Comparison of ENCODE assay signal across 11 cellular contexts in the genomic region with DNA sequence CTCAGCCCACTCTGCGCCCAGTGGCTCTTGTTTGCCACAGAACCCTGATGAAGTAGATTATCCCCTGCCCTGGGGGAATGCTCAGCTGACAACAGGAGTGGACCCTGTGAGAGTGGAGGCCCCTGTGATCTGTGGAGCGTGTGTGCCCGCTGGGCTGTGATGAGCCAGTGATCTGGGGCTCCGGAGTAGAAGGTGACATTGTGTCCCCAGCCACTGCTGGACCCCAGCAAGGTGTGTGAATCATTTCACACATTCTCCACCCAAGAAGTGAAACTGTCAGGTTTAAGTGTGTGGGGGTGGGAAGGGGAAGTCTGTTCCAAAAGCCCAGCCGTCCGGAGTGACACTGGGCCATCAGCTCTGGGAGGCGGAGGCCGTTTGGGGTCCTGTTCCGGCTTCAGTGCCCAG. TPM values are rescaled to one million over a fixed set of nuclear protein-coding genes. Genes with fewer than 3 reads are reported as not detected.
A peak's percentile ranks its signal among the peaks of the same experiment; 100 is the strongest.
DNase-seq lines count a peak whose midpoint lies in the region; ATAC-seq and TF ChIP-seq lines count a peak whose summit lies in the region.
"Had no signal": no experiment of that assay in that cellular context is flagged by ENCODE, and none has a peak within 500 bp of the region (broad histone marks: within the 10 kb centered on the region; RNA-seq: fewer than 3 reads in every experiment).

No MANE protein-coding gene starts in this region.

- peak overlapping the region; percentile 51 for H3K4me3 Mint-ChIP-seq in activated naive CD4-positive, alpha-beta T cell treated with anti-CD3 and anti-CD28 coated beads, Interleukin-2, amount 50 U/mL, for 24 hours
- peak overlapping the region; percentile 59 for H3K4me3 Mint-ChIP-seq in activated naive CD8-positive, alpha-beta T cell treated with anti-CD3 and anti-CD28 coated beads, Interleukin-2, amount 50 U/mL, for 24 hours
- peak overlapping the region; percentile 17 for H3K4me3 Mint-ChIP-seq in type B pancreatic cell
- H3K4me3 Mint-ChIP-seq: mesothelial cell of epicardium had no signal

- H3K36me3 ChIP-seq in psoas muscle (ENCODE audit: insufficient read depth in 1 of 2, low read depth in 1 of 2): no peaks in the 10 kb centered on the region

- H3K4me3 ChIP-seq in psoas muscle: no peak overlapping the region

- H3K27me3 Mint-ChIP-seq in activated naive CD4-positive, alpha-beta T cell treated with anti-CD3 and anti-CD28 coated beads, Interleukin-2, amount 50 U/mL, for 24 hours: no peaks in the 10 kb centered on the region
- no peaks in the 10 kb centered on the region for H3K27me3 Mint-ChIP-seq in activated naive CD8-positive, alpha-beta T cell treated with anti-CD3 and anti-CD28 coated beads, Interleukin-2, amount 50 U/mL, for 24 hours
- no peaks in the 10 kb centered on the region for H3K27me3 Mint-ChIP-seq in type B pancreatic cell

- 86 to 88% (median 86%) methylated on average over 9 of the region's 9 CpGs for WGBS in psoas muscle, 3 donors

- intact Hi-C loops in psoas muscle (cut with DNase I): no loop called here

- DNase-seq in activated naive CD4-positive, alpha-beta T cell treated with Interleukin-2 at 50 U/mL for 16 hours: no peak
- peak; percentile 27 for DNase-seq in activated naive CD8-positive, alpha-beta T cell treated with anti-CD3 and anti-CD28 coated beads, Interleukin-2, amount 50 U/mL, for 24 hours
- DNase-seq in type B pancreatic cell (ENCODE audit: extremely low spot score, unreplicated experiment): no peak
- no peak for DNase-seq in HuH-7.5 (ENCODE audit: low spot score)
- DNase-seq in psoas muscle: no peak
- DNase-seq in T-helper 9 cell: no peak
- DNase-seq: activated CD4-positive, alpha-beta T cell treated with anti-CD3 and anti-CD28 coated beads for 4 hours; NCI-H1417 treated with DMSO at 0.1 percent for 48 hours had no signal

- TF ChIP-seq CTCF in type B pancreatic cell (conservative IDR thresholded peaks at IDR 0.05) (no peak), psoas muscle (IDR thresholded peaks at IDR 0.05) (no peak)

- H3K27ac ChIP-seq in psoas muscle: no peak overlapping the region

- peak overlapping the region; percentile 35 for H3K27ac Mint-ChIP-seq in activated naive CD4-positive, alpha-beta T cell treated with anti-CD3 and anti-CD28 coated beads, Interleukin-2, amount 50 U/mL, for 24 hours
- peak overlapping the region; percentile 64 for H3K27ac Mint-ChIP-seq in activated naive CD8-positive, alpha-beta T cell treated with anti-CD3 and anti-CD28 coated beads, Interleukin-2, amount 50 U/mL, for 24 hours
- H3K27ac Mint-ChIP-seq in type B pancreatic cell: no peak overlapping the region

- peaks cover 18% of the 10 kb centered on the region for H3K4me1 ChIP-seq in psoas muscle

- H3K36me3 Mint-ChIP-seq in activated naive CD4-positive, alpha-beta T cell treated with anti-CD3 and anti-CD28 coated beads, Interleukin-2, amount 50 U/mL, for 24 hours: no peaks in the 10 kb centered on the region
- no peaks in the 10 kb centered on the region for H3K36me3 Mint-ChIP-seq in activated naive CD8-positive, alpha-beta T cell treated with anti-CD3 and anti-CD28 coated beads, Interleukin-2, amount 50 U/mL, for 24 hours (ENCODE audit: low read depth)
- peaks cover 5% of the 10 kb centered on the region for H3K36me3 Mint-ChIP-seq in type B pancreatic cell
- H3K36me3 Mint-ChIP-seq: mesothelial cell of epicardium had no signal

- H3K9me3 Mint-ChIP-seq in activated naive CD4-positive, alpha-beta T cell treated with anti-CD3 and anti-CD28 coated beads, Interleukin-2, amount 50 U/mL, for 24 hours: no peaks in the 10 kb centered on the region
- H3K9me3 Mint-ChIP-seq in activated naive CD8-positive, alpha-beta T cell treated with anti-CD3 and anti-CD28 coated beads, Interleukin-2, amount 50 U/mL, for 24 hours: no peaks in the 10 kb centered on the region
- no peaks in the 10 kb centered on the region for H3K9me3 Mint-ChIP-seq in type B pancreatic cell
- H3K9me3 Mint-ChIP-seq: mesothelial cell of epicardium had no signal

- no peaks in the 10 kb centered on the region for H3K27me3 ChIP-seq in psoas muscle (ENCODE audit: insufficient read depth in 3 of 3, low read length in 2 of 3)

- ATAC-seq in HG03095 (IDR thresholded peaks at IDR 0.05; ENCODE audit: unreplicated experiment): peak; percentile 43
- peak; percentile 66 for ATAC-seq in activated naive CD8-positive, alpha-beta T cell treated with anti-CD3 and anti-CD28 coated beads, Interleukin-2, amount 50 U/mL, for 24 hours
- ATAC-seq in psoas muscle: no peak

- no peaks in the 10 kb centered on the region for H3K9me3 ChIP-seq in psoas muscle

- H3K4me1 Mint-ChIP-seq in activated naive CD4-positive, alpha-beta T cell treated with anti-CD3 and anti-CD28 coated beads, Interleukin-2, amount 50 U/mL, for 24 hours: peaks cover 14% of the 10 kb centered on the region
- H3K4me1 Mint-ChIP-seq in activated naive CD8-positive, alpha-beta T cell treated with anti-CD3 and anti-CD28 coated beads, Interleukin-2, amount 50 U/mL, for 24 hours: peaks cover 44% of the 10 kb centered on the region
- peaks cover 21% of the 10 kb centered on the region for H3K4me1 Mint-ChIP-seq in type B pancreatic cell (ENCODE audit: unreplicated experiment)

RNA-seq across cellular contexts. Expression of gene GRAMD4, which starts 33.1 kb away (rescaled TPM):
- total RNA-seq in type B pancreatic cell (ENCODE audit: low replicate concordance) (56.4 and 80.9 TPM in 2 replicates), psoas muscle (10 to 100 TPM; 17.8 to 39.3 (median 36.9) TPM)
- polyA plus RNA-seq in psoas muscle: 10 to 100 TPM; 11.3 to 16.6 (median 11.3) TPM

RNA-seq across cellular contexts. Expression of gene CELSR1, which starts 49.6 kb away (rescaled TPM):
- total RNA-seq in type B pancreatic cell (ENCODE audit: low replicate concordance) (27.8 and 67.1 TPM in 2 replicates), psoas muscle (under 1 TPM; 0.10 to 0.39 (median 0.20) TPM)
- under 1 TPM; 0.09 to 0.18 (median 0.18) TPM for polyA plus RNA-seq in psoas muscle

Comparison
In these comparisons a context has a peak if more than half of its experiments do, and no peak if none do; other contexts are left out.
1. ATAC-seq: peak in HG03095 (single experiment) and activated naive CD8-positive, alpha-beta T cell treated with anti-CD3 and anti-CD28 coated beads, Interleukin-2, amount 50 U/mL, for 24 hours (single experiment); none in psoas muscle (0 of 4).
2. RNA of gene CELSR1, which starts 49.6 kb away (total RNA-seq): 27.8 to 67.1 TPM in type B pancreatic cell; 0.10 to 0.39 TPM in psoas muscle; every median in the first group is over 10 times any median in the second.
3. Peak in every context shown above with its lines, with median percentiles within 50 percentile points of each other: H3K4me3 Mint-ChIP-seq.